ENCODE assay signal across 8 cellular contexts in genomic region chr14:106334428-106335107, GRCh38.
DNase-seq lines count a peak whose midpoint lies in the region; ATAC-seq, FAIRE-seq and TF ChIP-seq lines count a peak whose summit lies in the region.
"Not testable (repeated sequence)": the region's sequence is repeated elsewhere in the genome, so short reads cannot be mapped to it uniquely, and the experiment has no call there.

No MANE protein-coding gene starts in this region.

- H3K9ac ChIP-seq in kidney (ENCODE audit: low read length in 2 of 2), result not testable (repeated sequence)

- CTCF ChIA-PET in CD8-positive, alpha-beta T cell (lab: Charles Lee), result not testable (repeated sequence)
- CTCF ChIA-PET in activated CD8-positive, alpha-beta memory T cell treated with anti-CD3 and anti-CD28 coated beads, Interleukin-2, amount 10 ng/mL, durations not matched to agents 7 days and 5 days (lab: Charles Lee), result interaction anchor here (0.6 kb wide), 1 partner anchor 12 kb away, joined by 3 read pairs; no protein-coding TSS in a partner anchor

- peak; percentile 52 for ATAC-seq in CD8-positive, alpha-beta T cell
- ATAC-seq in HG02973 (IDR thresholded peaks at IDR 0.05; ENCODE audit: unreplicated experiment), result peak; percentile 51
- peak; percentile 60 for ATAC-seq in T-helper 17 cell
- not testable (repeated sequence) for ATAC-seq in activated CD8-positive, alpha-beta memory T cell treated with anti-CD3 and anti-CD28 coated beads, Interleukin-2, amount 10 ng/mL, durations not matched to agents 7 days and 5 days

- not testable (repeated sequence) for H3K4me1 ChIP-seq in CD8-positive, alpha-beta T cell (ENCODE audit: insufficient read depth, low read length); kidney (ENCODE audit: control insufficient read depth in 1 of 2, insufficient read depth in 1 of 2, low read depth in 1 of 2, low read length in 2 of 2)

- peaks cover 22% of the 10 kb centered on the region for H3K27me3 Mint-ChIP-seq in CD8-positive, alpha-beta T cell (ENCODE audit: low read depth)
- not testable (repeated sequence) for H3K27me3 Mint-ChIP-seq in T-helper 17 cell; activated CD8-positive, alpha-beta memory T cell treated with anti-CD3 and anti-CD28 coated beads, Interleukin-2, amount 10 ng/mL, durations not matched to agents 7 days and 5 days

- not testable (repeated sequence) for FAIRE-seq in kidney (lab: Jason Lieb, UNC)

- H3K36me3 Mint-ChIP-seq in CD8-positive, alpha-beta T cell; T-helper 17 cell (ENCODE audit: low read depth); activated CD8-positive, alpha-beta memory T cell treated with anti-CD3 and anti-CD28 coated beads, Interleukin-2, amount 10 ng/mL, durations not matched to agents 7 days and 5 days: not testable (repeated sequence)

- H3K27ac Mint-ChIP-seq in CD8-positive, alpha-beta T cell; T-helper 17 cell; activated CD8-positive, alpha-beta memory T cell treated with anti-CD3 and anti-CD28 coated beads, Interleukin-2, amount 10 ng/mL, durations not matched to agents 7 days and 5 days: not testable (repeated sequence)

- not testable (repeated sequence) for H3K27ac ChIP-seq in CD8-positive, alpha-beta T cell (ENCODE audit: low read depth, low read length); kidney (ENCODE audit: low read depth in 2 of 2, low read length in 2 of 2)

- peak; percentile 56 for TF ChIP-seq CTCF in CD8-positive, alpha-beta T cell (IDR thresholded peaks at IDR 0.05)
- TF ChIP-seq CTCF in kidney (IDR thresholded peaks at IDR 0.05; ENCODE audit: borderline replicate concordance, extremely low read depth, insufficient read depth), result not testable (repeated sequence)

- not testable (repeated sequence) for H3K9me3 Mint-ChIP-seq in CD8-positive, alpha-beta T cell; activated CD8-positive, alpha-beta memory T cell treated with anti-CD3 and anti-CD28 coated beads, Interleukin-2, amount 10 ng/mL, durations not matched to agents 7 days and 5 days (ENCODE audit: low read depth)

- H3K27me3 ChIP-seq in CD8-positive, alpha-beta T cell (ENCODE audit: insufficient read depth, low read length), result not testable (repeated sequence)

- H3K9me3 ChIP-seq in CD8-positive, alpha-beta T cell (ENCODE audit: low read length); T-helper 17 cell (ENCODE audit: control insufficient read depth, low read length, poor library complexity, severe bottlenecking); kidney (ENCODE audit: control insufficient read depth in 1 of 2, low read length in 2 of 2): not testable (repeated sequence)

- POLR2A ChIA-PET in CD8-positive, alpha-beta T cell (lab: Charles Lee), result not testable (repeated sequence)

- intact Hi-C loops in CD8-positive, alpha-beta T cell (cut with DNase I, micrococcal nuclease); kidney (cut with DNase I): not testable (repeated sequence)

- peak; percentile 63 to 80 (median 73) for DNase-seq in CD8-positive, alpha-beta T cell
- DNase-seq in T-helper 17 cell (peak in 2 of 3 donors; percentile 70 to 81), kidney (peak; percentile 83)
- peak; percentile 66 for DNase-seq in activated CD8-positive, alpha-beta memory T cell treated with anti-CD3 and anti-CD28 coated beads, Interleukin-2, amount 10 ng/mL, durations not matched to agents 7 days and 5 days
- peak; percentile 88 for DNase-seq in activated naive CD4-positive, alpha-beta T cell treated with anti-CD3 and anti-CD28 coated beads, Interleukin-2, amount 50 U/mL, for 16 hours
- peak; percentile 66 to 87 for DNase-seq in stimulated activated CD4-positive, alpha-beta T cell treated with anti-CD3 and anti-CD28 coated beads, Interleukin-1b, Interleukin-23, amount 100 ng/mL, for 4 hours (ENCODE audit: low read depth in 2 of 2)
- DNase-seq in stimulated activated CD8-positive, alpha-beta memory T cell treated with anti-CD3 and anti-CD28 coated beads, Interleukin-7, amount 100 ng/mL, for 4 hours (ENCODE audit: low read depth in 2 of 2), result peak; percentile 23 to 34

- not testable (repeated sequence) for H3K4me3 Mint-ChIP-seq in CD8-positive, alpha-beta T cell; T-helper 17 cell; activated CD8-positive, alpha-beta memory T cell treated with anti-CD3 and anti-CD28 coated beads, Interleukin-2, amount 10 ng/mL, durations not matched to agents 7 days and 5 days

- not testable (repeated sequence) for H3K4me3 ChIP-seq in CD8-positive, alpha-beta T cell (ENCODE audit: low read depth, low read length); kidney (ENCODE audit: low read length in 2 of 2)

- H3K4me1 Mint-ChIP-seq in CD8-positive, alpha-beta T cell (ENCODE audit: low read depth); T-helper 17 cell; activated CD8-positive, alpha-beta memory T cell treated with anti-CD3 and anti-CD28 coated beads, Interleukin-2, amount 10 ng/mL, durations not matched to agents 7 days and 5 days: not testable (repeated sequence)

- not testable (repeated sequence) for H3K36me3 ChIP-seq in CD8-positive, alpha-beta T cell (ENCODE audit: insufficient read depth, low read length); kidney (ENCODE audit: control insufficient read depth in 1 of 2, insufficient read depth in 2 of 2, low read length in 2 of 2)

Comparison
In these comparisons a context has a peak if more than half of its experiments do, and no peak if none do; other contexts are left out.
1. DNase-seq: peak in every context shown above with its lines; median percentile 88 in activated naive CD4-positive, alpha-beta T cell treated with anti-CD3 and anti-CD28 coated beads, Interleukin-2, amount 50 U/mL, for 16 hours; 83 in kidney; 76 in stimulated activated CD4-positive, alpha-beta T cell treated with anti-CD3 and anti-CD28 coated beads, Interleukin-1b, Interleukin-23, amount 100 ng/mL, for 4 hours; 76 in T-helper 17 cell; 73 in CD8-positive, alpha-beta T cell; 66 in activated CD8-positive, alpha-beta memory T cell treated with anti-CD3 and anti-CD28 coated beads, Interleukin-2, amount 10 ng/mL, durations not matched to agents 7 days and 5 days; 28 in stimulated activated CD8-positive, alpha-beta memory T cell treated with anti-CD3 and anti-CD28 coated beads, Interleukin-7, amount 100 ng/mL, for 4 hours.